Comparison of ENCODE assay signal across 24 cellular contexts in genomic region chr5:57719216-57719615, GRCh38.
"Had no signal": no experiment of that assay in that cellular context is flagged by ENCODE, and none has a peak within 500 bp of the region (broad histone marks: within the 10 kb centered on the region; RNA-seq: fewer than 3 reads in every experiment).

No MANE protein-coding gene starts in this region.

- H3K4me1 ChIP-seq: Peyer's patch had no signal

- H3K9me3 ChIP-seq: Peyer's patch, SJCRH30 had no signal

- H3K36me3 Mint-ChIP-seq: activated naive CD8-positive, alpha-beta T cell treated with anti-CD3 and anti-CD28 coated beads, Interleukin-2, amount 10 ng/mL, durations not matched to agents 7 days and 5 days; T-cell had no signal

- H3K27me3 ChIP-seq: Peyer's patch, SJCRH30 had no signal

- H3K4me3 ChIP-seq: Peyer's patch, SJCRH30 had no signal

- H3K4me3 Mint-ChIP-seq: activated CD4-positive, alpha-beta T cell treated with anti-CD3 and anti-CD28 coated beads for 36 hours; activated CD8-positive, alpha-beta T cell treated with anti-CD3 and anti-CD28 coated beads for 36 hours; activated naive CD8-positive, alpha-beta T cell treated with anti-CD3 and anti-CD28 coated beads, Interleukin-2, amount 10 ng/mL, durations not matched to agents 7 days and 5 days; T-cell had no signal

- H3K27ac ChIP-seq: Peyer's patch, RWPE1, SJCRH30, VCaP had no signal

- H3K36me3 ChIP-seq: Peyer's patch, SJCRH30 had no signal

- H3K4me1 Mint-ChIP-seq: activated CD4-positive, alpha-beta T cell treated with anti-CD3 and anti-CD28 coated beads for 36 hours; activated naive CD8-positive, alpha-beta T cell treated with anti-CD3 and anti-CD28 coated beads, Interleukin-2, amount 10 ng/mL, durations not matched to agents 7 days and 5 days; T-cell had no signal

- H3K27ac Mint-ChIP-seq: activated CD4-positive, alpha-beta T cell treated with anti-CD3 and anti-CD28 coated beads for 36 hours; activated CD8-positive, alpha-beta T cell treated with anti-CD3 and anti-CD28 coated beads for 36 hours; activated naive CD8-positive, alpha-beta T cell treated with anti-CD3 and anti-CD28 coated beads, Interleukin-2, amount 10 ng/mL, durations not matched to agents 7 days and 5 days; T-cell had no signal

- H3K9me3 Mint-ChIP-seq: activated CD8-positive, alpha-beta T cell treated with anti-CD3 and anti-CD28 coated beads for 36 hours; activated naive CD8-positive, alpha-beta T cell treated with anti-CD3 and anti-CD28 coated beads, Interleukin-2, amount 10 ng/mL, durations not matched to agents 7 days and 5 days; T-cell had no signal

- DNase-seq: activated CD4-positive, alpha-beta T cell treated with anti-CD3 and anti-CD28 coated beads for 36 hours; activated CD8-positive, alpha-beta memory T cell treated with anti-CD3 and anti-CD28 coated beads, Interleukin-2, amount 50 U/mL, for 4 hours; activated CD8-positive, alpha-beta T cell treated with anti-CD3 and anti-CD28 coated beads for 36 hours; activated naive CD4-positive, alpha-beta T cell treated with anti-CD3 and anti-CD28 coated beads, Interleukin-2, amount 50 U/mL, for 16 hours; activated naive CD8-positive, alpha-beta T cell treated with anti-CD3 and anti-CD28 coated beads, Interleukin-2, amount 10 ng/mL, durations not matched to agents 7 days and 5 days; activated T-cell treated with anti-CD3 and anti-CD28 coated beads, Interleukin-2, amount 50 U/mL, for 1 hour; aorta; central memory CD4-positive, alpha-beta T cell; Karpas-422; MM.1S; NCI-H1105 treated with DMSO at 0.1 percent for 48 hours; NCI-H1436 treated with DMSO at 0.1 percent for 48 hours; NCI-H187; NCI-H2081; NCI-H446; NCI-H524; Peyer's patch; Right ventricle myocardium superior; SJCRH30; T-cell; T-helper 2 cell; T1000 had no signal

- ATAC-seq: activated CD4-positive, alpha-beta T cell treated with anti-CD3 and anti-CD28 coated beads for 36 hours; activated CD8-positive, alpha-beta T cell treated with anti-CD3 and anti-CD28 coated beads for 36 hours; T-cell had no signal
